28 cellular contexts compared by ENCODE assay signal in the genomic region with DNA sequence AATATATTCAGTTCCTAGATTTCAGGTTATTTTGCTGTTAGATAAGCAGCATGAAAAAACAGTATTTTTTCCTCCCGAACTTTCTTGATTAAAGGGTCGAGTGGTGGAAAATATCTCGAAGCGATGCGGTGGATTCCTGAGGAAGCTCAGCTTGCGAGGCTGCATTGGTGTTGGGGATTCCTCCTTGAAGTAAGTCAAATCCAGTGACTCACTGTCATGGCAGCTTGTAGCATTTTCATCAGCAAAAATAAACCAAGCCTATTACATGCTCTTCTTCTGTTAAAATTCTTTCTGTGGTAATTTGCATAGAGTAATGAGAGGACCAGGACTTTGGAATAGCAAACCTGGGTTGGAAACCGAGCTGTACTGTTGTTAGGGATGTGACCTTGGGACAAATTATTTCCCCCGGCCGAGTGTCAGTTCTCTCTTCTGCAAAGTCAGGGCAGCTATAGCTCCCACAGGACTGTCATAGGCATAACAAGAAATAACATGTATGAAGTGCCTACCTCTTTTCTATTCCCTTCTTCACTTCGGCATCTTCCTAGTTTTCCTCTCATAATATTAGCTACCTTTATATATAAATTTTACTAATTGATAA.
DNase-seq lines count a peak whose midpoint lies in the region; ATAC-seq, FAIRE-seq and TF ChIP-seq lines count a peak whose summit lies in the region.
"Had no signal": no experiment of that assay in that cellular context is flagged by ENCODE, and none has a peak within 500 bp of the region (broad histone marks: within the 10 kb centered on the region; RNA-seq: fewer than 3 reads in every experiment).

No MANE protein-coding gene starts in this region.

- no peak overlapping the region for H2AFZ ChIP-seq in astrocyte (ENCODE audit: low read depth, low read length)
- H2AFZ ChIP-seq: hepatocyte had no signal

- H3K27ac ChIP-seq in astrocyte (ENCODE audit: low read depth, low read length) = no peak overlapping the region
- H3K27ac ChIP-seq: BLaER1 treated with 17β-estradiol and CSF1 and Interleukin-3, amounts not matched to agents 10 nM and 100 nM; cardiac muscle cell; hepatocyte; KMS-11; psoas muscle; upper lobe of left lung had no signal

- H3K36me3 ChIP-seq in astrocyte (ENCODE audit: insufficient read depth, low read length) = no peaks in the 10 kb centered on the region
- H3K36me3 ChIP-seq: BLaER1 treated with 17β-estradiol and CSF1 and Interleukin-3, amounts not matched to agents 10 nM and 100 nM; cardiac muscle cell; upper lobe of left lung had no signal

- H3K36me3 Mint-ChIP-seq in HFFc6 (ENCODE audit: low read depth) (peaks cover 17% of the 10 kb centered on the region), astrocyte (ENCODE audit: low read depth, unreplicated experiment) (peaks cover 2% of the 10 kb centered on the region)

- no peak for ATAC-seq in HG02571 (IDR thresholded peaks at IDR 0.05; ENCODE audit: unreplicated experiment)
- ATAC-seq: activated CD8-positive, alpha-beta T cell treated with anti-CD3 and anti-CD28 coated beads for 36 hours; left lobe of liver; psoas muscle had no signal

- H3K4me1 ChIP-seq in astrocyte (ENCODE audit: insufficient read depth, low read length) = peaks cover 15% of the 10 kb centered on the region
- H3K4me1 ChIP-seq: BLaER1 treated with 17β-estradiol and CSF1 and Interleukin-3, amounts not matched to agents 10 nM and 100 nM; psoas muscle had no signal

- peak; percentile 21 for DNase-seq in A172 (ENCODE audit: low spot score)
- peak; percentile 37 for DNase-seq in HFFc6
- DNase-seq in astrocyte (ENCODE audit: low read depth) = peak; percentile 75
- DNase-seq in fibroblast of mammary gland (ENCODE audit: low read depth) = peak; percentile 27
- no peak for DNase-seq in activated T-cell treated with anti-CD3 and anti-CD28 coated beads, Interleukin-2, amount 50 U/mL, for 1 hour
- DNase-seq in NCI-H82 (lab: John Stamatoyannopoulos, UW) = no peak
- DNase-seq in NOMO-1 (lab: John Stamatoyannopoulos, UW; ENCODE audit: unreplicated experiment in 2 of 2) = no peak
- DNase-seq: 8988T; activated CD4-positive, alpha-beta T cell treated with anti-CD3 and anti-CD28 coated beads for 1 hour; activated CD8-positive, alpha-beta T cell treated with anti-CD3 and anti-CD28 coated beads for 36 hours; Calu3; dorsolateral prefrontal cortex; MV-4-11; NCI-H1694; NCI-H510A treated with DMSO at 0.1 percent for 48 hours; nucleus accumbens; psoas muscle; SHP77 treated with DMSO at 0.1 percent for 48 hours; stimulated activated CD4-positive, alpha-beta T cell treated with anti-CD3 and anti-CD28 coated beads, Interleukin-1b, Interleukin-23, amount 100 ng/mL, for 48 hours; upper lobe of left lung had no signal

- H3K4me2 ChIP-seq in astrocyte (ENCODE audit: low read length) = peak overlapping the region; percentile 15
- H3K4me2 ChIP-seq: BLaER1 treated with 17β-estradiol and CSF1 and Interleukin-3, amounts not matched to agents 10 nM and 100 nM; hepatocyte; KMS-11 had no signal

- no peak for TF ChIP-seq CTCF in HFFc6 (IDR thresholded peaks at IDR 0.05)
- TF ChIP-seq CTCF in astrocyte (IDR thresholded peaks at IDR 0.05; ENCODE audit: insufficient read depth, low read depth, low read length) = no peak
- TF ChIP-seq CTCF in fibroblast of mammary gland (conservative IDR thresholded peaks at IDR 0.05; ENCODE audit: control insufficient read depth, insufficient read depth, low read depth, low read length) = no peak

- H3K9me3 ChIP-seq in astrocyte (ENCODE audit: insufficient read depth, low read depth, low read length) = no peaks in the 10 kb centered on the region
- H3K9me3 ChIP-seq: BLaER1 treated with 17β-estradiol and CSF1 and Interleukin-3, amounts not matched to agents 10 nM and 100 nM; psoas muscle; upper lobe of left lung had no signal

- H3K4me1 Mint-ChIP-seq in HFFc6 (ENCODE audit: low read depth) = peaks cover 46% of the 10 kb centered on the region
- peaks cover 17% of the 10 kb centered on the region for H3K4me1 Mint-ChIP-seq in astrocyte (ENCODE audit: low read depth, unreplicated experiment)

- peaks cover 5% of the 10 kb centered on the region for H4K20me1 ChIP-seq in astrocyte (ENCODE audit: insufficient read depth, low read length)
- H4K20me1 ChIP-seq: BLaER1 treated with 17β-estradiol and CSF1 and Interleukin-3, amounts not matched to agents 10 nM and 100 nM had no signal

- H3K4me3 Mint-ChIP-seq in HFFc6 = no peak overlapping the region
- no peak overlapping the region for H3K4me3 Mint-ChIP-seq in astrocyte (ENCODE audit: unreplicated experiment)
- H3K4me3 Mint-ChIP-seq: activated CD8-positive, alpha-beta T cell treated with anti-CD3 and anti-CD28 coated beads for 36 hours had no signal

- H3K9me3 Mint-ChIP-seq in HFFc6 (no peaks in the 10 kb centered on the region), astrocyte (ENCODE audit: unreplicated experiment) (no peaks in the 10 kb centered on the region)
- H3K9me3 Mint-ChIP-seq: activated CD8-positive, alpha-beta T cell treated with anti-CD3 and anti-CD28 coated beads for 36 hours had no signal

- H3K27me3 Mint-ChIP-seq in HFFc6 (ENCODE audit: insufficient read depth) = no peaks in the 10 kb centered on the region
- H3K27me3 Mint-ChIP-seq in astrocyte (ENCODE audit: low read depth, unreplicated experiment) = no peaks in the 10 kb centered on the region

- no peak overlapping the region for H3K9ac ChIP-seq in astrocyte (ENCODE audit: low read length)
- H3K9ac ChIP-seq: BLaER1 treated with 17β-estradiol and CSF1 and Interleukin-3, amounts not matched to agents 10 nM and 100 nM; KMS-11 had no signal

- no peaks in the 10 kb centered on the region for H3K27me3 ChIP-seq in astrocyte (ENCODE audit: insufficient read depth, low read length)
- H3K27me3 ChIP-seq: BLaER1 treated with 17β-estradiol and CSF1 and Interleukin-3, amounts not matched to agents 10 nM and 100 nM; cardiac muscle cell; dorsolateral prefrontal cortex; hepatocyte; upper lobe of left lung had no signal

- H3K27ac Mint-ChIP-seq in HFFc6 = peak overlapping the region; percentile 74; the same call in 1 of the 2 replicates
- peak overlapping the region; percentile 50 for H3K27ac Mint-ChIP-seq in astrocyte (ENCODE audit: unreplicated experiment)
- H3K27ac Mint-ChIP-seq: activated CD8-positive, alpha-beta T cell treated with anti-CD3 and anti-CD28 coated beads for 36 hours had no signal

- H3K4me3 ChIP-seq in astrocyte (ENCODE audit: insufficient read depth, low read depth, low read length) = no peak overlapping the region
- H3K4me3 ChIP-seq in fibroblast of mammary gland (ENCODE audit: control insufficient read depth, low read depth, low read length) = no peak overlapping the region
- H3K4me3 ChIP-seq: BLaER1 treated with 17β-estradiol and CSF1 and Interleukin-3, amounts not matched to agents 10 nM and 100 nM; cardiac muscle cell; dorsolateral prefrontal cortex; hepatocyte; psoas muscle; upper lobe of left lung had no signal

- no peak for FAIRE-seq in astrocyte (lab: Jason Lieb, UNC)
- FAIRE-seq: frontal cortex, TTC549 had no signal

- no peaks in the 10 kb centered on the region for H3K79me2 ChIP-seq in astrocyte (ENCODE audit: insufficient read depth, low read length)
- H3K79me2 ChIP-seq: hepatocyte had no signal

Comparison
In these comparisons a context has a peak if more than half of its experiments do, and no peak if none do; other contexts are left out.
1. DNase-seq: peak in A172 (single experiment), HFFc6 (single experiment), astrocyte (single experiment) and fibroblast of mammary gland (single experiment); none in activated T-cell treated with anti-CD3 and anti-CD28 coated beads, Interleukin-2, amount 50 U/mL, for 1 hour (single experiment), NCI-H82 (single experiment) and NOMO-1 (0 of 2).